Comparison of ENCODE assay signal across 23 cellular contexts in genomic region chr7:39560997-39561396, GRCh38. TPM values are rescaled to one million over a fixed set of nuclear protein-coding genes. Genes with fewer than 3 reads are reported as not detected.
DNase-seq lines count a peak whose midpoint lies in the region; ATAC-seq and TF ChIP-seq lines count a peak whose summit lies in the region.
"Had no signal": no experiment of that assay in that cellular context is flagged by ENCODE, and none has a peak within 500 bp of the region (broad histone marks: within the 10 kb centered on the region; RNA-seq: fewer than 3 reads in every experiment).

No MANE protein-coding gene starts in this region.

- H3K4me2 ChIP-seq in GM23338 (no peak overlapping the region), neuronal stem cell (ENCODE audit: insufficient read depth, low read length, poor library complexity, severe bottlenecking) (no peak overlapping the region), mesenchymal stem cell (ENCODE audit: low read length, poor library complexity, severe bottlenecking) (no peak overlapping the region)

- no peaks in the 10 kb centered on the region for H4K20me1 ChIP-seq in GM23338 (replicated peaks; ENCODE audit: insufficient read depth)

- no peaks in the 10 kb centered on the region for H3F3A ChIP-seq in GM23338 (replicated peaks; ENCODE audit: low read depth)

- H4K8ac ChIP-seq in neuronal stem cell (ENCODE audit: low read depth, low read length) (no peak overlapping the region), mesenchymal stem cell (ENCODE audit: low read length) (no peak overlapping the region)

- H3K9me2 ChIP-seq in GM23338 (ENCODE audit: insufficient read depth), result no peaks in the 10 kb centered on the region

- H3K27me3 ChIP-seq in GM23338 (ENCODE audit: insufficient read depth) (no peaks in the 10 kb centered on the region), neuronal stem cell (ENCODE audit: control insufficient read depth in 3 of 3, insufficient read depth in 3 of 3, low read depth in 1 of 3, low read length in 3 of 3) (no peaks in the 10 kb centered on the region), mesenchymal stem cell (ENCODE audit: control insufficient read depth in 1 of 2, insufficient read depth in 1 of 2, low read length in 2 of 2) (no peaks in the 10 kb centered on the region)

- H2BK15ac ChIP-seq in neuronal stem cell (ENCODE audit: low read length) (no peak overlapping the region), mesenchymal stem cell (ENCODE audit: low read depth, poor library complexity, severe bottlenecking) (no peak overlapping the region)

- H2BK12ac ChIP-seq in neuronal stem cell (ENCODE audit: low read length) (no peak overlapping the region), mesenchymal stem cell (ENCODE audit: low read length in 2 of 2) (no peak overlapping the region)

- no peak for TF ChIP-seq CTCF in GM23338 (conservative IDR thresholded peaks at IDR 0.05; ENCODE audit: low read depth in 2 of 2)

- no peak overlapping the region for H3K18ac ChIP-seq in neuronal stem cell (ENCODE audit: low read length)
- H3K18ac ChIP-seq in mesenchymal stem cell (ENCODE audit: low read depth in 1 of 2, low read length in 2 of 2), result no peak overlapping the region

- H3K4ac ChIP-seq in neuronal stem cell (ENCODE audit: low read length), result no peak overlapping the region
- H3K4ac ChIP-seq in mesenchymal stem cell (ENCODE audit: low read depth in 1 of 2, low read length in 2 of 2), result no peak overlapping the region

- H3K27ac ChIP-seq in GM23338 (ENCODE audit: low read depth) (no peak overlapping the region), neuronal stem cell (replicated peaks; ENCODE audit: low read length) (no peak overlapping the region), substantia nigra (ENCODE audit: low read depth, low read length, poor library complexity, severe bottlenecking) (no peak overlapping the region), mesenchymal stem cell (ENCODE audit: low read length, poor library complexity, severe bottlenecking) (no peak overlapping the region)
- H3K27ac ChIP-seq: HL-60 had no signal

- H3K4me3 Mint-ChIP-seq in GM23338, result no peak overlapping the region
- H3K4me3 Mint-ChIP-seq: CD4-positive, CD25-positive, alpha-beta regulatory T cell; H9 had no signal

- H2AFZ ChIP-seq in GM23338 (no peak overlapping the region), neuronal stem cell (ENCODE audit: low read length) (peak overlapping the region; percentile 51), mesenchymal stem cell (ENCODE audit: low read depth, low read length) (no peak overlapping the region)

- H3K14ac ChIP-seq in neuronal stem cell (ENCODE audit: low read length), result no peak overlapping the region
- no peak overlapping the region for H3K14ac ChIP-seq in mesenchymal stem cell (ENCODE audit: low read length in 2 of 2)

- H2BK5ac ChIP-seq in neuronal stem cell (ENCODE audit: low read length) (no peak overlapping the region), mesenchymal stem cell (ENCODE audit: low read depth, low read length, poor library complexity, severe bottlenecking) (no peak overlapping the region)

- no peaks in the 10 kb centered on the region for H3K9me3 Mint-ChIP-seq in GM23338
- H3K9me3 Mint-ChIP-seq: CD8-positive, alpha-beta memory T cell; H9 had no signal

- no peak overlapping the region for H3K9ac ChIP-seq in neuronal stem cell (ENCODE audit: low read depth, low read length, poor library complexity)
- H3K9ac ChIP-seq in mesenchymal stem cell (ENCODE audit: low read length), result no peak overlapping the region

- H3K79me1 ChIP-seq in neuronal stem cell (ENCODE audit: low read depth, low read length) (no peaks in the 10 kb centered on the region), mesenchymal stem cell (replicated peaks; ENCODE audit: low read length, poor library complexity, severe bottlenecking) (no peaks in the 10 kb centered on the region)

- no peak overlapping the region for H3K27ac Mint-ChIP-seq in GM23338
- H3K27ac Mint-ChIP-seq: CD4-positive, CD25-positive, alpha-beta regulatory T cell; CD8-positive, alpha-beta memory T cell; H9 had no signal

- H3K4me1 ChIP-seq in GM23338 (ENCODE audit: insufficient read depth) (peaks cover 10% of the 10 kb centered on the region; the same call in 1 of the 2 replicates), neuronal stem cell (ENCODE audit: control insufficient read depth in 2 of 2, insufficient read depth in 1 of 2, low read depth in 1 of 2, low read length in 2 of 2) (peaks cover 2 to 3% of the 10 kb centered on the region in 2 donors), mesenchymal stem cell (ENCODE audit: control insufficient read depth, insufficient read depth, low read depth, low read length) (no peaks in the 10 kb centered on the region)
- H3K4me1 ChIP-seq: BE2C had no signal

- no peaks in the 10 kb centered on the region for H3K27me3 Mint-ChIP-seq in GM23338 (ENCODE audit: insufficient read depth, low read depth, poor library complexity)

- no peak overlapping the region for H2BK120ac ChIP-seq in neuronal stem cell (ENCODE audit: low read depth, low read length)
- no peak overlapping the region for H2BK120ac ChIP-seq in mesenchymal stem cell (ENCODE audit: low read depth, low read length)

- H2AK5ac ChIP-seq in neuronal stem cell (ENCODE audit: low read depth, low read length) (no peak overlapping the region), mesenchymal stem cell (ENCODE audit: low read length, severe bottlenecking) (no peak overlapping the region)

- no peaks in the 10 kb centered on the region for H3K36me3 ChIP-seq in GM23338 (ENCODE audit: insufficient read depth)
- no peaks in the 10 kb centered on the region for H3K36me3 ChIP-seq in neuronal stem cell (replicated peaks in 1 of 2; ENCODE audit: control insufficient read depth in 2 of 2, insufficient read depth in 2 of 2, low read length in 2 of 2)
- no peaks in the 10 kb centered on the region for H3K36me3 ChIP-seq in mesenchymal stem cell (ENCODE audit: control insufficient read depth in 1 of 2, insufficient read depth in 2 of 2, low read depth in 1 of 2, low read length in 2 of 2)
- H3K36me3 ChIP-seq: BE2C had no signal

- no CpG with 5 or more reads among the region's 1 CpG for WGBS in neuronal stem cell (ENCODE audit: extremely low coverage in 2 of 2, insufficient read length in 2 of 2, insufficient replicate concordance in 1 of 2), 2 donors
- WGBS in mesenchymal stem cell, result 92% methylated on average over 1 of the region's 1 CpG

- no peak overlapping the region for H4K91ac ChIP-seq in neuronal stem cell (ENCODE audit: low read depth, low read length, poor library complexity)
- H4K91ac ChIP-seq in mesenchymal stem cell (ENCODE audit: low read length), result no peak overlapping the region

- no peaks in the 10 kb centered on the region; the same call in 2 of the 3 replicates for H3K36me3 Mint-ChIP-seq in GM23338 (ENCODE audit: low read depth)
- H3K36me3 Mint-ChIP-seq: CD4-positive, CD25-positive, alpha-beta regulatory T cell had no signal

- ATAC-seq in GM23338, result peak; percentile 60
- no peak for ATAC-seq in HG02588 (IDR thresholded peaks at IDR 0.05; ENCODE audit: unreplicated experiment)
- no peak for ATAC-seq in HG03342 (IDR thresholded peaks at IDR 0.05; ENCODE audit: unreplicated experiment)
- ATAC-seq: K562 had no signal

- no peaks in the 10 kb centered on the region for H3K9me3 ChIP-seq in neuronal stem cell (replicated peaks in 1 of 2; ENCODE audit: control insufficient read depth in 2 of 2, insufficient read depth in 1 of 2, low read depth in 1 of 2, low read length in 2 of 2)
- no peaks in the 10 kb centered on the region for H3K9me3 ChIP-seq in mesenchymal stem cell (ENCODE audit: control insufficient read depth, low read length)
- H3K9me3 ChIP-seq: BE2C had no signal

- H3K4me1 Mint-ChIP-seq in GM23338, result peaks cover 12% of the 10 kb centered on the region

- no peak overlapping the region for H3K4me3 ChIP-seq in GM23338
- no peak overlapping the region for H3K4me3 ChIP-seq in neuronal stem cell (ENCODE audit: low read length in 2 of 2)
- no peak overlapping the region for H3K4me3 ChIP-seq in mesenchymal stem cell (ENCODE audit: insufficient read depth in 1 of 2, low read depth in 1 of 2, low read length in 2 of 2)
- H3K4me3 ChIP-seq: K562 had no signal

- H3K23ac ChIP-seq in neuronal stem cell (ENCODE audit: low read depth, low read length, poor library complexity) (no peak overlapping the region), mesenchymal stem cell (ENCODE audit: low read length in 2 of 2) (no peak overlapping the region)

- DNase-seq in GM23338 (ENCODE audit: low spot score) (peak; percentile 37), ecto neural progenitor cell (ENCODE audit: low spot score) (peak; percentile 28), iPS-NIHi7 (ENCODE audit: extremely low spot score) (peak; percentile 18), neuronal stem cell (ENCODE audit: low spot score) (no peak), substantia nigra (lab: John Stamatoyannopoulos, UW) (no peak), mesenchymal stem cell (no peak)
- DNase-seq: ACHN; BE2C; C1 segment of cervical spinal cord; CD4-positive, CD25-positive, alpha-beta regulatory T cell; CD8-positive, alpha-beta memory T cell; COR-L47; DMS 273 treated with DMSO at 0.1 percent for 48 hours; DMS53; DND-41; EL; GOT3; H9; IMR-90 had no signal

- no peaks in the 10 kb centered on the region for H3K79me2 ChIP-seq in GM23338 (replicated peaks; ENCODE audit: insufficient read depth)

TF ChIP-seq in GM23338, 12 proteins besides CTCF, POLR2A, EP300 and RAD21 (continues in another document):
- TF ChIP-seq EZH2phosphoT487 (IDR thresholded peaks at IDR 0.05; ENCODE audit: unreplicated experiment) (no peak), ZNF114 (CRISPR knock-in tag; IDR thresholded peaks at IDR 0.05) (no peak), CREB1 (CRISPR knock-in tag; IDR thresholded peaks at IDR 0.05; ENCODE audit: low read depth) (no peak), ETS1 (IDR thresholded peaks at IDR 0.05) (no peak), EZH2 (IDR thresholded peaks at IDR 0.05; ENCODE audit: low read depth, unreplicated experiment) (no peak), JUNB (IDR thresholded peaks at IDR 0.05; ENCODE audit: unreplicated experiment) (no peak)

RNA-seq across cellular contexts. Expression of gene YAE1, which starts 5.2 kb away (rescaled TPM):
- total RNA-seq in GM23338 (2014; rRNA removed; shearing (Covaris generic)), result 26.5 and 30.5 TPM in 2 replicates
- 88.7 and 107 TPM in 2 replicates for polyA plus RNA-seq in GM23338 (2016; fragmentation: Nextera tagmentation; extraction: Ambion mirVana)
- 33.0 TPM for polyA plus RNA-seq in neuronal stem cell (2013, experiment 1 of 2)
- polyA plus RNA-seq in neuronal stem cell (2013, experiment 2 of 2), result 31.4 TPM
- polyA plus RNA-seq in mesenchymal stem cell (2013, experiment 1 of 2), result 18.7 TPM
- polyA plus RNA-seq in mesenchymal stem cell (2013, experiment 2 of 2), result 19.6 TPM

Comparison
In these comparisons a context has a peak if more than half of its experiments do, and no peak if none do; other contexts are left out.
1. DNase-seq: peak in GM23338 (single experiment), ecto neural progenitor cell (single experiment) and iPS-NIHi7 (single experiment); none in neuronal stem cell (single experiment), substantia nigra (0 of 49) and mesenchymal stem cell (single experiment).